In the genomic region with DNA sequence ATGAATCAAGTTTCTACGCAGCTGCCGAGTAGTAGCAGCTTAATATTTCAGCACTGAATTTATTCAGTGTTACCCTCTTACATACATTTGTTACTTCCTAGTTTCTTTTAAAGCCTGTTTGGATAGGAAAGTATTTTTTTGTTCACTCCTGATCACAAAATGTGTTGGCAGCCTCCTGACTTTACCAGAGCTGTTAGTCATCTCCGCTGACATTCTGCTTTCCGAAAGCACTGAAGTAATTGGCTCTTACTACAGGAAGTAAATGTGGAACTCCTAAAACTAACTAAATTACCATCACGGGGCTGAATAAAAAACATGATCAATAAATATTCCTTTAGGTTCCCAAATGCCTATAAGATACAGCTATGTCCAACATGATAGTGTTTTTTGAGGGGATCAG, we compare ENCODE assay signal across 1 cellular context.
TF ChIP-seq lines count a peak whose summit lies in the region.

No MANE protein-coding gene starts in this region.

TF ChIP-seq in GM12878, 131 proteins besides CTCF, POLR2A, EP300 and RAD21 (continued from another document):
- TF ChIP-seq FOXK2 (IDR thresholded peaks at IDR 0.05) (no peak), ZZZ3 (IDR thresholded peaks at IDR 0.05; ENCODE audit: control insufficient read depth, insufficient read length, low read depth) (no peak), IKZF1 (conservative IDR thresholded peaks at IDR 0.05) (no peak), SIN3A (IDR thresholded peaks at IDR 0.05; ENCODE audit: low read depth, low read length) (no peak)
